ENCODE assay signal across 1 cellular context in genomic region chr12:122081108-122081696, GRCh38.
TF ChIP-seq lines count a peak whose summit lies in the region.

No MANE protein-coding gene starts in this region.

TF ChIP-seq in K562, 482 proteins besides CTCF, POLR2A, EP300 and RAD21 (continues in another document):
- peak; percentile 90 for TF ChIP-seq ZNF121 (CRISPR knock-in tag; conservative IDR thresholded peaks at IDR 0.05)
- TF ChIP-seq PREB (CRISPR knock-in tag; IDR thresholded peaks at IDR 0.05), result no peak
- 0 out of 2 replicates have a peak, but pooled peaks have one; percentile 3 for TF ChIP-seq KDM2B (CRISPR knock-in tag; IDR thresholded peaks at IDR 0.05)
- TF ChIP-seq CEBPG (CRISPR knock-in tag; IDR thresholded peaks at IDR 0.05), result peak; percentile 44; the same call in 1 of the 2 replicates
- peak; percentile 64 to 88; a peak in 3 of 4 replicates for TF ChIP-seq CEBPG (tag; conservative IDR thresholded peaks at IDR 0.05 in 1 of 2, IDR thresholded peaks at IDR 0.05 in 1 of 2)
- TF ChIP-seq RBFOX2 (IDR thresholded peaks at IDR 0.05; ENCODE audit: low read depth, low read length), result no peak
- no peak for TF ChIP-seq TBL1XR1 (IDR thresholded peaks at IDR 0.05; ENCODE audit: low read length in 2 of 2)
- 0 out of 2 replicates have a peak, but pooled peaks have one; percentile 35 for TF ChIP-seq ZNF592 (IDR thresholded peaks at IDR 0.05)
- TF ChIP-seq PRMT5 (CRISPR knock-in tag; IDR thresholded peaks at IDR 0.05), result no peak
- TF ChIP-seq, protein P1, sequence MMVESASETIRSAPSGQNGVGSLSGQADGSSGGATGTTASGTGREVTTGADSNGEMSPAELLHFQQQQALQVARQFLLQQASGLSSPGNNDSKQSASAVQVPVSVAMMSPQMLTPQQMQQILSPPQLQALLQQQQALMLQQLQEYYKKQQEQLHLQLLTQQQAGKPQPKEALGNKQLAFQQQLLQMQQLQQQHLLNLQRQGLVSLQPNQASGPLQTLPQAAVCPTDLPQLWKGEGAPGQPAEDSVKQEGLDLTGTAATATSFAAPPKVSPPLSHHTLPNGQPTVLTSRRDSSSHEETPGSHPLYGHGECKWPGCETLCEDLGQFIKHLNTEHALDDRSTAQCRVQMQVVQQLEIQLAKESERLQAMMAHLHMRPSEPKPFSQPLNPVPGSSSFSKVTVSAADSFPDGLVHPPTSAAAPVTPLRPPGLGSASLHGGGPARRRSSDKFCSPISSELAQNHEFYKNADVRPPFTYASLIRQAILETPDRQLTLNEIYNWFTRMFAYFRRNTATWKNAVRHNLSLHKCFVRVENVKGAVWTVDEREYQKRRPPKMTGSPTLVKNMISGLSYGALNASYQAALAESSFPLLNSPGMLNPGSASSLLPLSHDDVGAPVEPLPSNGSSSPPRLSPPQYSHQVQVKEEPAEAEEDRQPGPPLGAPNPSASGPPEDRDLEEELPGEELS (CRISPR knock-in tag; IDR thresholded peaks at IDR 0.05; ENCODE audit: borderline replicate concordance), result no peak
- no peak for TF ChIP-seq CREB5 (CRISPR knock-in tag; IDR thresholded peaks at IDR 0.05)
- TF ChIP-seq ZNF518B (CRISPR knock-in tag; IDR thresholded peaks at IDR 0.05), result no peak
- TF ChIP-seq, protein P2, sequence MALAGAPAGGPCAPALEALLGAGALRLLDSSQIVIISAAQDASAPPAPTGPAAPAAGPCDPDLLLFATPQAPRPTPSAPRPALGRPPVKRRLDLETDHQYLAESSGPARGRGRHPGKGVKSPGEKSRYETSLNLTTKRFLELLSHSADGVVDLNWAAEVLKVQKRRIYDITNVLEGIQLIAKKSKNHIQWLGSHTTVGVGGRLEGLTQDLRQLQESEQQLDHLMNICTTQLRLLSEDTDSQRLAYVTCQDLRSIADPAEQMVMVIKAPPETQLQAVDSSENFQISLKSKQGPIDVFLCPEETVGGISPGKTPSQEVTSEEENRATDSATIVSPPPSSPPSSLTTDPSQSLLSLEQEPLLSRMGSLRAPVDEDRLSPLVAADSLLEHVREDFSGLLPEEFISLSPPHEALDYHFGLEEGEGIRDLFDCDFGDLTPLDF (CRISPR knock-in tag; IDR thresholded peaks at IDR 0.05), result 0 out of 2 replicates have a peak, but pooled peaks have one; percentile 42
- TF ChIP-seq UBTF (IDR thresholded peaks at IDR 0.05; ENCODE audit: borderline replicate concordance in 1 of 2, low read depth in 2 of 2, low read length in 2 of 2), result 0 out of 4 replicates have a peak, but pooled peaks of 1 of the 2 experiments have one; percentile 7
- TF ChIP-seq GATA2 (CRISPR knock-in tag; IDR thresholded peaks at IDR 0.05), result no peak
- 0 out of 2 replicates have a peak, but pooled peaks have one; percentile 18 for TF ChIP-seq NBN (IDR thresholded peaks at IDR 0.05; ENCODE audit: low read depth)
- no peak for TF ChIP-seq NR3C1 (CRISPR knock-in tag; IDR thresholded peaks at IDR 0.05)
- no peak for TF ChIP-seq MTA3 (IDR thresholded peaks at IDR 0.05; ENCODE audit: borderline replicate concordance)
- TF ChIP-seq BRCA1 (IDR thresholded peaks at IDR 0.05), result no peak
- TF ChIP-seq BRCA1 (CRISPR knock-in tag; IDR thresholded peaks at IDR 0.05), result no peak
- 0 out of 2 replicates have a peak, but pooled peaks have one; percentile 51 for TF ChIP-seq KAT7 (CRISPR knock-in tag; IDR thresholded peaks at IDR 0.05; ENCODE audit: borderline replicate concordance)
- no peak for TF ChIP-seq PATZ1 (CRISPR knock-in tag; IDR thresholded peaks at IDR 0.05; ENCODE audit: borderline replicate concordance)
- no peak for TF ChIP-seq PRPF4 (IDR thresholded peaks at IDR 0.05; ENCODE audit: insufficient read depth, low read depth, low read length, poor library complexity, severe bottlenecking)
- no peak for TF ChIP-seq ZNF316 (IDR thresholded peaks at IDR 0.05)
- no peak for TF ChIP-seq SIN3A (IDR thresholded peaks at IDR 0.05; ENCODE audit: borderline replicate concordance in 2 of 2, control insufficient read depth in 1 of 2, low read depth in 2 of 2, low read length in 2 of 2)
- TF ChIP-seq CREBBP (IDR thresholded peaks at IDR 0.05; ENCODE audit: low read depth, low read length), result no peak
- TF ChIP-seq, protein P3, sequence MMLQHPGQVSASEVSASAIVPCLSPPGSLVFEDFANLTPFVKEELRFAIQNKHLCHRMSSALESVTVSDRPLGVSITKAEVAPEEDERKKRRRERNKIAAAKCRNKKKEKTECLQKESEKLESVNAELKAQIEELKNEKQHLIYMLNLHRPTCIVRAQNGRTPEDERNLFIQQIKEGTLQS (IDR thresholded peaks at IDR 0.05), result 0 out of 2 replicates have a peak, but pooled peaks have one; percentile 5
- TF ChIP-seq, protein P3 (CRISPR knock-in tag; conservative IDR thresholded peaks at IDR 0.05), result no peak
- no peak for TF ChIP-seq PPARD (CRISPR knock-in tag; IDR thresholded peaks at IDR 0.05)
- peak; percentile 58; the same call in 1 of the 2 replicates for TF ChIP-seq IRF9 (tag; IDR thresholded peaks at IDR 0.05)
- 0 out of 2 replicates have a peak, but pooled peaks have one; percentile 3 for TF ChIP-seq CBFA2T3 (IDR thresholded peaks at IDR 0.05)
- TF ChIP-seq NFE2 (IDR thresholded peaks at IDR 0.05; ENCODE audit: low read depth), result 0 out of 2 replicates have a peak, but pooled peaks have one; percentile 1
- no peak for TF ChIP-seq NRF1 (conservative IDR thresholded peaks at IDR 0.05 in 1 of 2, IDR thresholded peaks at IDR 0.05 in 1 of 2)
- TF ChIP-seq ZNF24 (IDR thresholded peaks at IDR 0.05), result no peak
